20 cellular contexts compared by ENCODE assay signal in the genomic region with DNA sequence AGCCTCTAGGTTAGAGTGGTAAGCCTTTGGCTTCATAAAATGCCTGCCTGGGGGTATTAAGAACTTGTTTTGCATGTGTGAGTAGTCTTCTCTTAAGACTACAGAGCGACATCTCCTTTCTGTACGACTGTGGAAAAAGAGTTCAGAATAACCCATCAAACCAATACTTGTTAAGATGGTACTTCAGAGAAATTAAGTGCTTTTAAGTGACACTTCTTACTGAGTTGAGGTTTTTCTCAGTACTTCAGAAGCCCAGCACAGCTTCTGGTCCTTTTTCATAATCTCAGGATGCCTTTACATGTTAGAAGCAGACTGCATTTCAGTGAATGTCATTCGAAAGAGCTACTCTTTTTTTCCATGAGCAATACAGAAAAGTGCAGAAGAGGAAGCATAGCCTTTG. TPM values are rescaled to one million over a fixed set of nuclear protein-coding genes. Genes with fewer than 3 reads are reported as not detected.
DNase-seq lines count a peak whose midpoint lies in the region; ATAC-seq, FAIRE-seq and TF ChIP-seq lines count a peak whose summit lies in the region.
"Had no signal": no experiment of that assay in that cellular context is flagged by ENCODE, and none has a peak within 500 bp of the region (broad histone marks: within the 10 kb centered on the region; RNA-seq: fewer than 3 reads in every experiment).

No MANE protein-coding gene starts in this region.

- peaks cover 75% of the 10 kb centered on the region for H3K36me3 ChIP-seq in astrocyte (ENCODE audit: insufficient read depth, low read length)
- peaks cover 100% of the 10 kb centered on the region for H3K36me3 ChIP-seq in OCI-LY7 (ENCODE audit: insufficient read depth, low read length)

- DNase-seq in activated T-cell treated with anti-CD3 and anti-CD28 coated beads, Interleukin-2, amount 50 U/mL, for 24 hours: no peak
- DNase-seq in activated T-cell treated with anti-CD3 and anti-CD28 coated beads for 4 hours: no peak
- DNase-seq in T-cell: no peak
- DNase-seq in astrocyte (ENCODE audit: low read depth): no peak
- no peak for DNase-seq in stimulated activated naive CD8-positive, alpha-beta T cell treated with anti-CD3 and anti-CD28 coated beads, Interleukin-15, Interleukin-2, amounts not matched to agents 100 U/mL and 50 U/mL, for 24 hours
- DNase-seq in GM10266 (ENCODE audit: extremely low spot score): no peak
- no peak for DNase-seq in left cardiac atrium
- no peak for DNase-seq in OCI-LY7 (ENCODE audit: low spot score)
- DNase-seq: activated CD8-positive, alpha-beta memory T cell treated with anti-CD3 and anti-CD28 coated beads, Interleukin-2, amount 50 U/mL, for 4 hours; EL; HCEC 1CT; heart right ventricle; KG1; mesenchymal stem cell; NCI-H1092; Peyer's patch; retina; stimulated activated naive CD4-positive, alpha-beta T cell treated with Interleukin-2 at 50 U/mL for 16 hours had no signal

- POLR2A ChIA-PET in T-cell (lab: Charles Lee): interaction anchor here (0.6 to 1.5 kb wide), 6 partner anchors 10 to 104 kb away, joined by 3 to 8 read pairs (median 3); a partner anchor contains a TSS
- POLR2A ChIA-PET in OCI-LY7 (lab: Charles Lee): interaction anchor here (0.5 to 1.3 kb wide), 3 partner anchors 10 to 14 kb away, joined by 3 read pairs; no protein-coding TSS in a partner anchor

- H2AFZ ChIP-seq in astrocyte (ENCODE audit: low read depth, low read length) (no peak overlapping the region), OCI-LY7 (ENCODE audit: low read length) (no peak overlapping the region)

- no peaks in the 10 kb centered on the region for H3K27me3 Mint-ChIP-seq in activated T-cell treated with anti-CD3 and anti-CD28 coated beads, Interleukin-2, amount 50 U/mL, for 24 hours
- H3K27me3 Mint-ChIP-seq in T-cell: no peaks in the 10 kb centered on the region
- H3K27me3 Mint-ChIP-seq in astrocyte (ENCODE audit: low read depth, unreplicated experiment): no peaks in the 10 kb centered on the region
- H3K27me3 Mint-ChIP-seq: CD8-positive, alpha-beta memory T cell had no signal

- no peaks in the 10 kb centered on the region for H3K27me3 ChIP-seq in astrocyte (ENCODE audit: insufficient read depth, low read length)
- H3K27me3 ChIP-seq: heart right ventricle, Peyer's patch had no signal

- peaks cover 98% of the 10 kb centered on the region for H3K79me2 ChIP-seq in astrocyte (ENCODE audit: insufficient read depth, low read length)
- H3K79me2 ChIP-seq in OCI-LY7 (ENCODE audit: insufficient read depth, low read depth, low read length): peaks cover 73% of the 10 kb centered on the region

- no peak overlapping the region for H3K4me2 ChIP-seq in astrocyte (ENCODE audit: low read length)
- H3K4me2 ChIP-seq in OCI-LY7 (ENCODE audit: low read length): no peak overlapping the region

- peaks cover 87% of the 10 kb centered on the region for H3K4me1 Mint-ChIP-seq in activated T-cell treated with anti-CD3 and anti-CD28 coated beads, Interleukin-2, amount 50 U/mL, for 24 hours (ENCODE audit: low read depth)
- H3K4me1 Mint-ChIP-seq in T-cell (peaks cover 77 to 84% (median 81%) of the 10 kb centered on the region in 3 donors), astrocyte (ENCODE audit: low read depth, unreplicated experiment) (peaks cover 35% of the 10 kb centered on the region)

- peak; percentile 47 for FAIRE-seq in astrocyte (lab: Jason Lieb, UNC)
- FAIRE-seq: keratinocyte had no signal

- no TSS peak for BruUV-seq in OCI-LY7 (replicated peaks; lab: Mats Ljungman, UMichigan)

- H3K4me3 ChIP-seq in astrocyte (ENCODE audit: insufficient read depth, low read depth, low read length) (no peak overlapping the region), OCI-LY7 (ENCODE audit: low read depth, low read length, poor library complexity, severe bottlenecking) (no peak overlapping the region)
- H3K4me3 ChIP-seq: heart right ventricle, Peyer's patch had no signal

- no peaks in the 10 kb centered on the region for H3K9me3 Mint-ChIP-seq in activated T-cell treated with anti-CD3 and anti-CD28 coated beads, Interleukin-2, amount 50 U/mL, for 24 hours
- H3K9me3 Mint-ChIP-seq in T-cell: no peaks in the 10 kb centered on the region
- H3K9me3 Mint-ChIP-seq in astrocyte (ENCODE audit: unreplicated experiment): no peaks in the 10 kb centered on the region
- H3K9me3 Mint-ChIP-seq: CD8-positive, alpha-beta memory T cell had no signal

- peaks cover 26% of the 10 kb centered on the region for H4K20me1 ChIP-seq in astrocyte (ENCODE audit: insufficient read depth, low read length)
- H4K20me1 ChIP-seq in OCI-LY7 (ENCODE audit: insufficient read depth, low read length): peaks cover 53% of the 10 kb centered on the region

- peaks cover 100% of the 10 kb centered on the region for H3K36me3 Mint-ChIP-seq in activated T-cell treated with anti-CD3 and anti-CD28 coated beads, Interleukin-2, amount 50 U/mL, for 24 hours (ENCODE audit: low read depth)
- H3K36me3 Mint-ChIP-seq in T-cell: peaks cover 66% of the 10 kb centered on the region
- H3K36me3 Mint-ChIP-seq in astrocyte (ENCODE audit: low read depth, unreplicated experiment): peaks cover 29% of the 10 kb centered on the region

- intact Hi-C loops in left cardiac atrium (cut with DNase I): no loop called here
- intact Hi-C loops in OCI-LY7 (cut with micrococcal nuclease; ENCODE audit: unreplicated experiment): loop anchor here (5.0 kb wide), 1 partner anchor 37 kb away; no protein-coding TSS in a partner anchor

- H3K27ac ChIP-seq in astrocyte (ENCODE audit: low read depth, low read length) (no peak overlapping the region), OCI-LY7 (ENCODE audit: low read depth, low read length, poor library complexity, severe bottlenecking) (no peak overlapping the region)
- H3K27ac ChIP-seq: heart right ventricle, Peyer's patch had no signal

- TF ChIP-seq CTCF in astrocyte (IDR thresholded peaks at IDR 0.05; ENCODE audit: insufficient read depth, low read depth, low read length) (no peak), GM10266 (IDR thresholded peaks at IDR 0.05; ENCODE audit: control insufficient read depth, insufficient read depth, low read depth, missing control alignments) (no peak), OCI-LY7 (conservative IDR thresholded peaks at IDR 0.05; ENCODE audit: low read length) (no peak)

- CTCF ChIA-PET in T-cell (lab: Charles Lee): interaction anchor here (0.6 to 2.1 kb wide), 4 partner anchors 8 to 13 kb away, joined by 3 to 6 read pairs (median 4); no protein-coding TSS in a partner anchor
- CTCF ChIA-PET in OCI-LY7 (lab: Charles Lee; ENCODE audit: unreplicated experiment): no interaction called here

- H3K4me3 Mint-ChIP-seq in activated T-cell treated with anti-CD3 and anti-CD28 coated beads, Interleukin-2, amount 50 U/mL, for 24 hours: peak overlapping the region; percentile 50
- H3K4me3 Mint-ChIP-seq in T-cell (peak overlapping the region in 1 of 3 donors; percentile 64), astrocyte (ENCODE audit: unreplicated experiment) (no peak overlapping the region)
- H3K4me3 Mint-ChIP-seq: CD8-positive, alpha-beta memory T cell had no signal

- no peak overlapping the region for H3K9ac ChIP-seq in astrocyte (ENCODE audit: low read length)

- peak overlapping the region; percentile 94 for H3K27ac Mint-ChIP-seq in activated T-cell treated with anti-CD3 and anti-CD28 coated beads, Interleukin-2, amount 50 U/mL, for 24 hours
- peak overlapping the region; percentile 53 to 89 for H3K27ac Mint-ChIP-seq in T-cell
- H3K27ac Mint-ChIP-seq in astrocyte (ENCODE audit: unreplicated experiment): no peak overlapping the region

- H3K4me1 ChIP-seq in astrocyte (ENCODE audit: insufficient read depth, low read length) (peaks cover 17% of the 10 kb centered on the region), OCI-LY7 (ENCODE audit: insufficient read depth, low read length, poor library complexity, severe bottlenecking) (peaks cover 12% of the 10 kb centered on the region)

- H3K9me2 ChIP-seq in OCI-LY7 (ENCODE audit: insufficient read depth, low read length): no peaks in the 10 kb centered on the region

- H3K9me3 ChIP-seq in astrocyte (ENCODE audit: insufficient read depth, low read depth, low read length) (no peaks in the 10 kb centered on the region), OCI-LY7 (ENCODE audit: low read length) (no peaks in the 10 kb centered on the region)
- H3K9me3 ChIP-seq: heart right ventricle, Peyer's patch had no signal

- peak; percentile 55 to 86 (median 68) for ATAC-seq in T-cell (replicated peaks in 1 of 4)
- ATAC-seq in stimulated activated naive CD8-positive, alpha-beta T cell treated with anti-CD3 and anti-CD28 coated beads, Interleukin-15, Interleukin-2, amounts not matched to agents 100 U/mL and 50 U/mL, for 24 hours: peak; percentile 91
- no peak for ATAC-seq in left cardiac atrium
- ATAC-seq: heart right ventricle had no signal

RNA-seq across cellular contexts. Expression of a gene that starts 10.8 kb away (rescaled TPM):
- total RNA-seq in T-cell (100 to 1,000 TPM; 187 to 219 (median 202) TPM), astrocyte (237 and 249 TPM in 2 replicates), left cardiac atrium (100 to 1,000 TPM; 114 to 148 TPM), OCI-LY7 (2022) (294 and 344 TPM in 2 replicates)
- 174 and 180 TPM in 2 replicates for total RNA-seq in OCI-LY7 (2014; rRNA removed; shearing (Covaris generic))

RNA-seq across cellular contexts. Expression of a gene that starts 38.3 kb away (rescaled TPM):
- 1 to 10 TPM; 1.8 to 4.3 (median 3.1) TPM for total RNA-seq in T-cell
- 17.9 and 20.1 TPM in 2 replicates for total RNA-seq in astrocyte
- under 1 TPM; 0.13 to 0.27 TPM for total RNA-seq in left cardiac atrium
- total RNA-seq in OCI-LY7 (2014; rRNA removed; shearing (Covaris generic)): 0.09 and 0.59 TPM in 2 replicates
- total RNA-seq in OCI-LY7 (2022): 0.42 and 0.57 TPM in 2 replicates

RNA-seq across cellular contexts. Expression of a gene that starts 38.4 kb away (rescaled TPM):
- total RNA-seq in T-cell: 10 to 100 TPM; 17.4 to 26.2 (median 20.6) TPM
- 17.0 and 17.3 TPM in 2 replicates for total RNA-seq in astrocyte
- 10 to 100 TPM in 1 of 2 donors, 1 to 10 TPM in 1; 5.9 to 14.6 TPM for total RNA-seq in left cardiac atrium
- total RNA-seq in OCI-LY7 (2014; rRNA removed; shearing (Covaris generic)): 2.3 and 7.3 TPM in 2 replicates
- total RNA-seq in OCI-LY7 (2022): 5.3 and 5.7 TPM in 2 replicates

Comparison
In these comparisons a context has a peak if more than half of its experiments do, and no peak if none do; other contexts are left out.
1. ATAC-seq: peak in T-cell (4 of 4) and stimulated activated naive CD8-positive, alpha-beta T cell treated with anti-CD3 and anti-CD28 coated beads, Interleukin-15, Interleukin-2, amounts not matched to agents 100 U/mL and 50 U/mL, for 24 hours (single experiment); none in left cardiac atrium (0 of 2).